ENCODE assay signal across 17 cellular contexts in genomic region chr12:127272864-127273263, GRCh38.
DNase-seq lines count a peak whose midpoint lies in the region; ATAC-seq, FAIRE-seq and TF ChIP-seq lines count a peak whose summit lies in the region.
"Had no signal": no experiment of that assay in that cellular context is flagged by ENCODE, and none has a peak within 500 bp of the region (broad histone marks: within the 10 kb centered on the region; RNA-seq: fewer than 3 reads in every experiment).

No MANE protein-coding gene starts in this region.

- H3K36me3 Mint-ChIP-seq in naive thymus-derived CD4-positive, alpha-beta T cell: no peaks in the 10 kb centered on the region
- H3K36me3 Mint-ChIP-seq: natural killer cell had no signal

- FAIRE-seq in frontal cortex (lab: Jason Lieb, UNC): no peak

- H3K4me1 ChIP-seq in RWPE2 (ENCODE audit: insufficient read depth, poor library complexity, severe bottlenecking) (peaks cover 34% of the 10 kb centered on the region), upper lobe of right lung (no peaks in the 10 kb centered on the region)
- no peaks in the 10 kb centered on the region for H3K4me1 ChIP-seq in naive thymus-derived CD4-positive, alpha-beta T cell (ENCODE audit: control insufficient read depth in 2 of 2, insufficient read depth in 2 of 2, low read length in 2 of 2)
- H3K4me1 ChIP-seq: adrenal gland, left ventricle myocardium inferior, right atrium auricular region had no signal

- POLR2A ChIA-PET in naive thymus-derived CD4-positive, alpha-beta T cell (lab: Charles Lee): no interaction called here

- no peaks in the 10 kb centered on the region for H3K36me3 ChIP-seq in RWPE2 (ENCODE audit: low read depth)
- no peaks in the 10 kb centered on the region for H3K36me3 ChIP-seq in upper lobe of right lung
- no peaks in the 10 kb centered on the region for H3K36me3 ChIP-seq in naive thymus-derived CD4-positive, alpha-beta T cell (ENCODE audit: control insufficient read depth in 2 of 3, insufficient read depth in 3 of 3, low read length in 3 of 3)
- H3K36me3 ChIP-seq: adrenal gland, left ventricle myocardium inferior, right atrium auricular region had no signal

- H3K9me3 Mint-ChIP-seq in naive thymus-derived CD4-positive, alpha-beta T cell: peaks cover 0 to 2% (median 0%) of the 10 kb centered on the region in 11 donors

- DNase-seq in GM04504 (ENCODE audit: low read depth) (peak; percentile 85), RWPE2 (ENCODE audit: low spot score) (peak; percentile 69), fibroblast of mammary gland (ENCODE audit: low read depth) (peak; percentile 98), upper lobe of right lung (no peak), frontal cortex (ENCODE audit: low spot score in 2 of 2) (no peak), COLO668 (lab: John Stamatoyannopoulos, UW; ENCODE audit: unreplicated experiment) (no peak)
- DNase-seq in naive thymus-derived CD4-positive, alpha-beta T cell: no peak
- DNase-seq: activated CD4-positive, alpha-beta T cell treated with anti-CD3 and anti-CD28 coated beads for 36 hours; activated T-cell treated with anti-CD3 and anti-CD28 coated beads, Interleukin-2, amount 50 U/mL, for 1 hour; adrenal gland; Calu3; left ventricle myocardium inferior; natural killer cell; NCI-H510A; stimulated activated naive CD4-positive, alpha-beta T cell; T-helper 1 cell had no signal

- H3K27me3 ChIP-seq in RWPE2 (ENCODE audit: insufficient read depth, poor library complexity, severe bottlenecking): no peaks in the 10 kb centered on the region
- H3K27me3 ChIP-seq in upper lobe of right lung: no peaks in the 10 kb centered on the region
- H3K27me3 ChIP-seq in naive thymus-derived CD4-positive, alpha-beta T cell (ENCODE audit: control insufficient read depth in 2 of 2, insufficient read depth in 2 of 2, low read length in 2 of 2): no peaks in the 10 kb centered on the region
- H3K27me3 ChIP-seq: adrenal gland, right atrium auricular region had no signal

- H3K4me1 Mint-ChIP-seq in naive thymus-derived CD4-positive, alpha-beta T cell: peaks cover 0 to 3% (median 0%) of the 10 kb centered on the region in 7 donors
- H3K4me1 Mint-ChIP-seq: activated CD4-positive, alpha-beta T cell treated with anti-CD3 and anti-CD28 coated beads for 36 hours had no signal

- intact Hi-C loops in upper lobe of right lung (cut with DNase I): no loop called here
- intact Hi-C loops in naive thymus-derived CD4-positive, alpha-beta T cell (cut with micrococcal nuclease): no loop called here

- CTCF ChIA-PET in naive thymus-derived CD4-positive, alpha-beta T cell (lab: Charles Lee): interaction anchor here (1.5 kb wide), 1 partner anchor 8 kb away, joined by 3 read pairs; no protein-coding TSS in a partner anchor

- TF ChIP-seq CTCF in RWPE2 (IDR thresholded peaks at IDR 0.05; ENCODE audit: poor library complexity, severe bottlenecking) (no peak), fibroblast of mammary gland (conservative IDR thresholded peaks at IDR 0.05; ENCODE audit: control insufficient read depth, insufficient read depth, low read depth, low read length) (no peak), upper lobe of right lung (IDR thresholded peaks at IDR 0.05) (no peak)

- H3K4me3 ChIP-seq in RWPE2 (ENCODE audit: severe bottlenecking): no peak overlapping the region
- no peak overlapping the region for H3K4me3 ChIP-seq in fibroblast of mammary gland (ENCODE audit: control insufficient read depth, low read depth, low read length)
- H3K4me3 ChIP-seq in upper lobe of right lung: no peak overlapping the region
- H3K4me3 ChIP-seq in naive thymus-derived CD4-positive, alpha-beta T cell (ENCODE audit: low read length): no peak overlapping the region
- H3K4me3 ChIP-seq: adrenal gland, left ventricle myocardium inferior, right atrium auricular region had no signal

- no peak overlapping the region for H3K4me3 Mint-ChIP-seq in naive thymus-derived CD4-positive, alpha-beta T cell
- H3K4me3 Mint-ChIP-seq: activated CD4-positive, alpha-beta T cell treated with anti-CD3 and anti-CD28 coated beads for 36 hours; natural killer cell had no signal

- H3K27me3 Mint-ChIP-seq in naive thymus-derived CD4-positive, alpha-beta T cell: peaks cover 0 to 23% (median 13%) of the 10 kb centered on the region in 5 donors

- H3K27ac ChIP-seq in RWPE2 (ENCODE audit: poor library complexity, severe bottlenecking): peak overlapping the region; percentile 90
- H3K27ac ChIP-seq in upper lobe of right lung: no peak overlapping the region
- H3K27ac ChIP-seq in naive thymus-derived CD4-positive, alpha-beta T cell (ENCODE audit: low read depth, low read length): no peak overlapping the region
- H3K27ac ChIP-seq: adrenal gland, left ventricle myocardium inferior, right atrium auricular region had no signal

- no peaks in the 10 kb centered on the region for H3K9me3 ChIP-seq in RWPE2 (ENCODE audit: severe bottlenecking)
- H3K9me3 ChIP-seq in upper lobe of right lung: no peaks in the 10 kb centered on the region
- H3K9me3 ChIP-seq in naive thymus-derived CD4-positive, alpha-beta T cell (ENCODE audit: control insufficient read depth in 2 of 3, low read length in 3 of 3): no peaks in the 10 kb centered on the region
- H3K9me3 ChIP-seq: adrenal gland, left ventricle myocardium inferior, right atrium auricular region had no signal

- ATAC-seq in RWPE2 (ENCODE audit: low read depth): peak; percentile 59
- ATAC-seq in upper lobe of right lung: peak; percentile 46
- ATAC-seq in naive thymus-derived CD4-positive, alpha-beta T cell: no peak
- ATAC-seq: activated CD4-positive, alpha-beta T cell treated with anti-CD3 and anti-CD28 coated beads for 36 hours; natural killer cell had no signal

- no peak overlapping the region for H3K27ac Mint-ChIP-seq in naive thymus-derived CD4-positive, alpha-beta T cell
- H3K27ac Mint-ChIP-seq: activated CD4-positive, alpha-beta T cell treated with anti-CD3 and anti-CD28 coated beads for 36 hours; natural killer cell had no signal

Comparison
In these comparisons a context has a peak if more than half of its experiments do, and no peak if none do; other contexts are left out.
1. DNase-seq: peak in GM04504 (single experiment), RWPE2 (single experiment) and fibroblast of mammary gland (single experiment); none in upper lobe of right lung (single experiment), frontal cortex (0 of 2), COLO668 (single experiment) and naive thymus-derived CD4-positive, alpha-beta T cell (0 of 9).